20 cellular contexts compared by ENCODE assay signal in the genomic region with DNA sequence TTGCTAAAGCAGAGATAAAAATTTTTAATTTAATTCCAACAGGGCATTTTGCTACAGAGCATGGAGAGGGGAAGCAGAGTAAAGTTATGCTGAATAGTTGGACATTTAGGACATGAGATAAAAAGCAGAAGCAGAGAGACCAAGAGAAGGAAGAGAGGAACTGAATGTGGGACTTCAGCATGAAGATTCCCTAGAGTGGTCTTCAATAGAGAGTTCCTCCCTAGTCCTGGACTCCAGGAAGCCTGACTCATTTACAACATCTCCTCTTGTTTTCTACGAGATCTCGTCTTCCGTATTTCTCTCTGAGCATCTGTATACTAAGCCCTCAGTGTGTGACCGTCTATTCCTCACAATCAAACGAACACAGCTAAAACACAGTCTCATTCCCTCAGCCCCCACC. TPM values are rescaled to one million over a fixed set of nuclear protein-coding genes. Genes with fewer than 3 reads are reported as not detected.
DNase-seq lines count a peak whose midpoint lies in the region; ATAC-seq and TF ChIP-seq lines count a peak whose summit lies in the region.
"Had no signal": no experiment of that assay in that cellular context is flagged by ENCODE, and none has a peak within 500 bp of the region (broad histone marks: within the 10 kb centered on the region; RNA-seq: fewer than 3 reads in every experiment).

No MANE protein-coding gene starts in this region.

- peaks cover 49% of the 10 kb centered on the region for H3K4me1 Mint-ChIP-seq in CD14-positive monocyte
- peaks cover 53% of the 10 kb centered on the region for H3K4me1 Mint-ChIP-seq in dendritic cell treated with granulocyte-macrophage colony-stimulating factor and Interleukin-4, amounts not matched to agents 40 ng/mL and 50 ng/mL, for 4 days (ENCODE audit: low read depth)
- H3K4me1 Mint-ChIP-seq: CD4-positive, CD25-positive, alpha-beta regulatory T cell had no signal

- peaks cover 0 to 3% (median 0%) of the 10 kb centered on the region in 7 donors for H3K9me3 Mint-ChIP-seq in CD14-positive monocyte
- no peaks in the 10 kb centered on the region for H3K9me3 Mint-ChIP-seq in dendritic cell treated with granulocyte-macrophage colony-stimulating factor and Interleukin-4, amounts not matched to agents 40 ng/mL and 50 ng/mL, for 4 days
- H3K9me3 Mint-ChIP-seq: activated T-helper 2 cell treated with anti-CD3 and anti-CD28 coated beads, Interferon-gamma antibody, Interleukin-2, Interleukin-4, amounts not matched to agents 10 μg/mL and 5 μg/mL and 100 μg/mL, durations not matched to agents 14 hours and 24 hours and 36 hours; CD4-positive, CD25-positive, alpha-beta regulatory T cell; naive thymus-derived CD8-positive, alpha-beta T cell had no signal

- intact Hi-C loops in CD14-positive monocyte (cut with micrococcal nuclease), result no loop called here
- intact Hi-C loops in dendritic cell treated with granulocyte-macrophage colony-stimulating factor and Interleukin-4, amounts not matched to agents 40 ng/mL and 50 ng/mL, for 4 days (cut with micrococcal nuclease), result no loop called here

- peaks cover 0 to 3% of the 10 kb centered on the region in 2 donors for H3K36me3 Mint-ChIP-seq in CD14-positive monocyte
- H3K36me3 Mint-ChIP-seq in dendritic cell treated with granulocyte-macrophage colony-stimulating factor and Interleukin-4, amounts not matched to agents 40 ng/mL and 50 ng/mL, for 4 days (ENCODE audit: low read depth), result no peaks in the 10 kb centered on the region
- H3K36me3 Mint-ChIP-seq: CD4-positive, CD25-positive, alpha-beta regulatory T cell; naive thymus-derived CD8-positive, alpha-beta T cell had no signal

- ATAC-seq in HG02852 (IDR thresholded peaks at IDR 0.05; ENCODE audit: unreplicated experiment) (no peak), HG02798 (IDR thresholded peaks at IDR 0.05; ENCODE audit: poor library complexity, unreplicated experiment) (no peak)
- ATAC-seq: naive thymus-derived CD8-positive, alpha-beta T cell had no signal

- peak overlapping the region in 1 of 2 donors; percentile 63 for H3K4me3 Mint-ChIP-seq in CD14-positive monocyte
- H3K4me3 Mint-ChIP-seq in dendritic cell treated with granulocyte-macrophage colony-stimulating factor and Interleukin-4, amounts not matched to agents 40 ng/mL and 50 ng/mL, for 4 days, result peak overlapping the region; percentile 52
- H3K4me3 Mint-ChIP-seq: CD4-positive, CD25-positive, alpha-beta regulatory T cell; naive thymus-derived CD8-positive, alpha-beta T cell had no signal

- peak overlapping the region; percentile 78 to 93 (median 91) for H3K27ac Mint-ChIP-seq in CD14-positive monocyte
- H3K27ac Mint-ChIP-seq in dendritic cell treated with granulocyte-macrophage colony-stimulating factor and Interleukin-4, amounts not matched to agents 40 ng/mL and 50 ng/mL, for 4 days, result peak overlapping the region; percentile 81
- H3K27ac Mint-ChIP-seq: activated T-helper 2 cell treated with anti-CD3 and anti-CD28 coated beads, Interferon-gamma antibody, Interleukin-2, Interleukin-4, amounts not matched to agents 10 μg/mL and 5 μg/mL and 100 μg/mL, durations not matched to agents 14 hours and 24 hours and 36 hours; naive thymus-derived CD8-positive, alpha-beta T cell had no signal

- TF ChIP-seq CTCF in CD14-positive monocyte (IDR thresholded peaks at IDR 0.05), result no peak

- DNase-seq in CD14-positive monocyte (ENCODE audit: low spot score) (no peak), MV-4-11 (lab: John Stamatoyannopoulos, UW) (peak; percentile 93), medulla oblongata (ENCODE audit: extremely low spot score) (peak; percentile 68), GM03348 (ENCODE audit: low spot score) (no peak)
- no peak for DNase-seq in stimulated activated CD4-positive, alpha-beta T cell treated with anti-CD3 and anti-CD28 coated beads, Interleukin-4, amount 100 ng/mL, for 1 hour
- DNase-seq: activated CD4-positive, alpha-beta T cell treated with anti-CD3 and anti-CD28 coated beads, Interleukin-2, amount 50 U/mL, for 1 hour; CD4-positive, CD25-positive, alpha-beta regulatory T cell; Karpas-422; mesenchymal stem cell; naive thymus-derived CD8-positive, alpha-beta T cell; NCI-H1436; NCI-H510A; NK-92 treated with Interleukin-12 subunit alpha and Interleukin-12 subunit beta, amount 100 ng/mL, for 24 hours; stimulated activated CD8-positive, alpha-beta memory T cell treated with anti-CD3 and anti-CD28 coated beads, Interleukin-4, amount 100 ng/mL, for 48 hours; substantia nigra; T-helper 1 cell had no signal

- peaks cover 0 to 7% (median 4%) of the 10 kb centered on the region in 3 donors for H3K27me3 Mint-ChIP-seq in CD14-positive monocyte (ENCODE audit: low read depth in 3 of 3)
- no peaks in the 10 kb centered on the region for H3K27me3 Mint-ChIP-seq in dendritic cell treated with granulocyte-macrophage colony-stimulating factor and Interleukin-4, amounts not matched to agents 40 ng/mL and 50 ng/mL, for 4 days

RNA-seq across cellular contexts. Expression of a gene that starts 35.2 kb away (rescaled TPM):
- polyA plus RNA-seq in CD14-positive monocyte, result under 1 TPM; 0.47 to 0.97 TPM

RNA-seq across cellular contexts. Expression of a gene that starts 40.6 kb away (rescaled TPM):
- polyA plus RNA-seq in CD14-positive monocyte, result 10 to 100 TPM in 1 of 2 donors, 1 to 10 TPM in 1; 9.3 to 10.6 TPM

Comparison
In these comparisons a context has a peak if more than half of its experiments do, and no peak if none do; other contexts are left out.
1. DNase-seq: peak in MV-4-11 (single experiment) and medulla oblongata (single experiment); none in CD14-positive monocyte (single experiment), GM03348 (single experiment) and stimulated activated CD4-positive, alpha-beta T cell treated with anti-CD3 and anti-CD28 coated beads, Interleukin-4, amount 100 ng/mL, for 1 hour (single experiment).